In the genomic region with DNA sequence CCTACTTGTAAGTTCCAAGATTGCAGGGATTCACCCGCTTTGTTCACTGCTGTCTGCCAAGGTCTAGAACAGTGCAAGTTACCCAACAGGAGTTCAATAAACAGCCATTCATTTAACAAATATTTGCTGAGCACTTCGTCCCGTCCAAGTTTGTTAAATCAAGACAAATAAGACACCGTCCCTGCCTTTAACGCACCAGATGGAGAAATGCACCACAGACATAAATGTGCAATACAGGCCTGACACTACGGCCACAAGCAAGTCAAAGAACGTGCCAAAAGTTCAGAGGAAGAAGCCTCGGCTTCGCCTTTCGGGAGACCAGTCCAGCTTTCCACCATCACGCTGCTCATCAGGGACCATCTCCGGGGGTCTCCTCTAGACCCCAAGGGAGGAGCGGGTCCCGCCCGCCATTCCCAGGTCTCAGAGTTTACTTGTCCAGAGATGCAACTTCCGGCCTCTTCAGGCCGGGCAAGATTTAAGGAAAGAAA, we compare ENCODE assay signal across 8 cellular contexts. TPM values are rescaled to one million over a fixed set of nuclear protein-coding genes. Genes with fewer than 3 reads are reported as not detected.
DNase-seq lines count a peak whose midpoint lies in the region; ATAC-seq and TF ChIP-seq lines count a peak whose summit lies in the region.

No MANE protein-coding gene starts in this region.

- no peaks in the 10 kb centered on the region for H3K9me3 ChIP-seq in osteoblast (ENCODE audit: low read depth, low read length)

- H3K4me3 Mint-ChIP-seq in T-helper 2 cell treated with Interferon-gamma antibody and Interleukin-4, amounts not matched to agents 5 μg/mL and 100 μg/mL, for 36 hours: peak overlapping the region; percentile 100

- peak overlapping the region; percentile 100 for H2AFZ ChIP-seq in osteoblast (ENCODE audit: low read length)

- H3K4me1 Mint-ChIP-seq in T-helper 2 cell treated with Interferon-gamma antibody and Interleukin-4, amounts not matched to agents 5 μg/mL and 100 μg/mL, for 36 hours (ENCODE audit: low read depth): peaks cover 36% of the 10 kb centered on the region

- H3K36me3 Mint-ChIP-seq in T-helper 2 cell treated with Interferon-gamma antibody and Interleukin-4, amounts not matched to agents 5 μg/mL and 100 μg/mL, for 36 hours (ENCODE audit: low read depth): peaks cover 26% of the 10 kb centered on the region

- ATAC-seq in HG03025 (IDR thresholded peaks at IDR 0.05; ENCODE audit: low FRiP score, unreplicated experiment): peak; percentile 6
- no peak for ATAC-seq in GM21529 (IDR thresholded peaks at IDR 0.05; ENCODE audit: unreplicated experiment)

- no peaks in the 10 kb centered on the region for H3K27me3 Mint-ChIP-seq in T-helper 2 cell treated with Interferon-gamma antibody and Interleukin-4, amounts not matched to agents 5 μg/mL and 100 μg/mL, for 36 hours (ENCODE audit: low read depth)

- H3K4me2 ChIP-seq in osteoblast (ENCODE audit: insufficient read depth, low read length): peak overlapping the region; percentile 100

- peaks cover 29% of the 10 kb centered on the region for H3K36me3 ChIP-seq in osteoblast (ENCODE audit: insufficient read depth, low read length)

- H3K4me1 ChIP-seq in osteoblast (ENCODE audit: insufficient read depth, low read length): peaks cover 17% of the 10 kb centered on the region

- H3K27ac Mint-ChIP-seq in T-helper 2 cell treated with Interferon-gamma antibody and Interleukin-4, amounts not matched to agents 5 μg/mL and 100 μg/mL, for 36 hours: peak overlapping the region; percentile 97

- peak overlapping the region; percentile 85 for H3K27ac ChIP-seq in osteoblast (ENCODE audit: low read depth, low read length)

- H3K4me3 ChIP-seq in fibroblast of the aortic adventitia (ENCODE audit: low read depth, low read length) (peak overlapping the region; percentile 92), osteoblast (ENCODE audit: insufficient read depth, low read length) (peak overlapping the region; percentile 99)

- peaks cover 20% of the 10 kb centered on the region for H4K20me1 ChIP-seq in osteoblast (ENCODE audit: insufficient read depth, low read length)

- no peaks in the 10 kb centered on the region for H3K27me3 ChIP-seq in osteoblast (ENCODE audit: insufficient read depth, low read length)

- no peaks in the 10 kb centered on the region for H3K9me3 Mint-ChIP-seq in T-helper 2 cell treated with Interferon-gamma antibody and Interleukin-4, amounts not matched to agents 5 μg/mL and 100 μg/mL, for 36 hours

- peaks cover 53% of the 10 kb centered on the region for H3K79me2 ChIP-seq in osteoblast (ENCODE audit: insufficient read depth, low read length)

- TF ChIP-seq CTCF in fibroblast of the aortic adventitia (IDR thresholded peaks at IDR 0.05; ENCODE audit: insufficient read depth, low read length) (no peak), osteoblast (IDR thresholded peaks at IDR 0.05; ENCODE audit: extremely low read depth, low read depth, low read length) (no peak)

- peak; percentile 6 for DNase-seq in activated T-cell treated with anti-CD3 and anti-CD28 coated beads for 1 hour (ENCODE audit: low read depth)
- DNase-seq in activated T-cell treated with anti-CD3 and anti-CD28 coated beads, Interleukin-2, amount 50 U/mL, for 48 hours: no peak
- no peak for DNase-seq in T-helper 2 cell treated with Interferon-gamma antibody and Interleukin-4, amounts not matched to agents 5 μg/mL and 100 μg/mL, for 36 hours (ENCODE audit: low spot score)
- DNase-seq in fibroblast of the aortic adventitia (ENCODE audit: low read depth): peak; percentile 42
- DNase-seq in osteoblast (ENCODE audit: insufficient read length, low spot score, missing footprints): peak; percentile 80
- DNase-seq in effector CD8-positive, alpha-beta T cell (lab: John Stamatoyannopoulos, UW): no peak

RNA-seq across cellular contexts. Expression of gene C2orf76, which starts 0.4 kb away (rescaled TPM):
- 8.6 and 21.4 TPM in 2 replicates for total RNA-seq in fibroblast of the aortic adventitia (ENCODE audit: low replicate concordance)
- total RNA-seq in osteoblast: 6.5 and 10.3 TPM in 2 replicates

RNA-seq across cellular contexts. Expression of gene DBI, which starts 0.6 kb away (rescaled TPM):
- total RNA-seq in fibroblast of the aortic adventitia (ENCODE audit: low replicate concordance) (47.7 and 123 TPM in 2 replicates), osteoblast (65.1 and 77.2 TPM in 2 replicates)

Comparison
In these comparisons a context has a peak if more than half of its experiments do, and no peak if none do; other contexts are left out.
1. DNase-seq: peak in activated T-cell treated with anti-CD3 and anti-CD28 coated beads for 1 hour (single experiment), fibroblast of the aortic adventitia (single experiment) and osteoblast (single experiment); none in activated T-cell treated with anti-CD3 and anti-CD28 coated beads, Interleukin-2, amount 50 U/mL, for 48 hours (0 of 2), T-helper 2 cell treated with Interferon-gamma antibody and Interleukin-4, amounts not matched to agents 5 μg/mL and 100 μg/mL, for 36 hours (single experiment) and effector CD8-positive, alpha-beta T cell (single experiment).